In genomic region chr15:101320501-101321052, GRCh38 we compare ENCODE assay signal across 9 cellular contexts. TPM values are rescaled to one million over a fixed set of nuclear protein-coding genes. Genes with fewer than 3 reads are reported as not detected.
DNase-seq lines count a peak whose midpoint lies in the region; ATAC-seq and TF ChIP-seq lines count a peak whose summit lies in the region.
"Had no signal": no experiment of that assay in that cellular context is flagged by ENCODE, and none has a peak within 500 bp of the region (broad histone marks: within the 10 kb centered on the region; RNA-seq: fewer than 3 reads in every experiment).

No MANE protein-coding gene starts in this region.

- CTCF ChIA-PET in activated B cell treated with CpG ODN at 0.5 μM for 24 hours (lab: Charles Lee): interaction anchor here (1.4 to 1.5 kb wide), 2 partner anchors 182 to 321 kb away, joined by 3 to 6 read pairs; no protein-coding TSS in a partner anchor

- H3K4me3 ChIP-seq in transverse colon: no peak overlapping the region

- H3K27ac ChIP-seq in transverse colon: peak overlapping the region in 1 of 4 donors; percentile 15

- no peaks in the 10 kb centered on the region for H3K27me3 ChIP-seq in transverse colon

- TF ChIP-seq CTCF in activated B cell treated with CpG ODN at 0.5 μM for 24 hours (IDR thresholded peaks at IDR 0.05): no peak
- peak; percentile 44 for TF ChIP-seq CTCF in chondrocyte (IDR thresholded peaks at IDR 0.05)
- TF ChIP-seq CTCF in nephron (IDR thresholded peaks at IDR 0.05; ENCODE audit: unreplicated experiment in 3 of 3): peak; percentile 9 to 45 (median 10)
- TF ChIP-seq CTCF in transverse colon (IDR thresholded peaks at IDR 0.05): peak in 3 of 5 experiments; percentile 7 to 19 (median 11)

- in situ Hi-C loops in transverse colon (cut with MboI; ENCODE audit: low pct_ligation_motif_present in 1 of 4, low pct_unique_long_range_greater_than_20kb in 1 of 4, low sequenced_read_pairs in 3 of 4): loop anchor here in 1 of 4 donors (25.0 kb wide), 1 partner anchor 167 kb away; the partner anchor contains the start of gene PCSK6

- no peak for TF ChIP-seq EP300 in transverse colon (IDR thresholded peaks at IDR 0.05; ENCODE audit: low read depth)

- no peak for TF ChIP-seq POLR2A in transverse colon (IDR thresholded peaks at IDR 0.05)

- DNase-seq in COLO829 (ENCODE audit: low spot score): peak; percentile 69
- no peak for DNase-seq in activated B cell treated with CpG ODN at 0.5 μM for 24 hours
- DNase-seq in chondrocyte (ENCODE audit: low spot score): no peak
- DNase-seq in transverse colon: peak; percentile 52
- no peak for DNase-seq in hippocampal formation (lab: John Stamatoyannopoulos, UW)

- H3K4me1 Mint-ChIP-seq in activated B cell treated with CpG ODN at 0.5 μM for 24 hours (peaks cover 12% of the 10 kb centered on the region), chondrocyte (ENCODE audit: low read depth) (no peaks in the 10 kb centered on the region), nephron (peaks cover 3% of the 10 kb centered on the region)

- H3K9me3 Mint-ChIP-seq in activated B cell treated with CpG ODN at 0.5 μM for 24 hours (no peaks in the 10 kb centered on the region), chondrocyte (ENCODE audit: low read depth) (no peaks in the 10 kb centered on the region), nephron (no peaks in the 10 kb centered on the region)

- H3K27ac Mint-ChIP-seq in activated B cell treated with CpG ODN at 0.5 μM for 24 hours (no peak overlapping the region), chondrocyte (ENCODE audit: unreplicated experiment) (no peak overlapping the region), nephron (no peak overlapping the region)

- H3K36me3 Mint-ChIP-seq in activated B cell treated with CpG ODN at 0.5 μM for 24 hours (ENCODE audit: low read depth): no peaks in the 10 kb centered on the region
- no peaks in the 10 kb centered on the region for H3K36me3 Mint-ChIP-seq in chondrocyte (ENCODE audit: low read depth)
- no peaks in the 10 kb centered on the region for H3K36me3 Mint-ChIP-seq in nephron (ENCODE audit: low read depth)

- no peaks in the 10 kb centered on the region for H3K36me3 ChIP-seq in transverse colon

- POLR2A ChIA-PET in activated B cell treated with CpG ODN at 0.5 μM for 24 hours (lab: Charles Lee): interaction anchor here (1.2 kb wide), 1 partner anchor 25 kb away, joined by 3 read pairs; the partner anchor contains the start of gene SNRPA1

- peak; percentile 51 for ATAC-seq in HG03039 (IDR thresholded peaks at IDR 0.05; ENCODE audit: unreplicated experiment)
- ATAC-seq in activated B cell treated with CpG ODN at 0.5 μM for 24 hours (ENCODE audit: low read depth): peak; percentile 73
- no peak for ATAC-seq in GM18867 (IDR thresholded peaks at IDR 0.05; ENCODE audit: unreplicated experiment)
- ATAC-seq: HCT116 had no signal

- peaks cover 0 to 3% (median 0%) of the 10 kb centered on the region in 4 donors for H3K4me1 ChIP-seq in transverse colon

- H3K27me3 Mint-ChIP-seq in activated B cell treated with CpG ODN at 0.5 μM for 24 hours (peaks cover 35% of the 10 kb centered on the region), chondrocyte (ENCODE audit: low read depth) (peaks cover 27% of the 10 kb centered on the region), nephron (ENCODE audit: low read depth) (peaks cover 41% of the 10 kb centered on the region)

- 31 to 51% methylated on average over 9 to 21 of the region's 21 CpGs for WGBS in transverse colon (ENCODE audit: low coverage in 1 of 2), 2 donors

- H3K4me3 Mint-ChIP-seq in activated B cell treated with CpG ODN at 0.5 μM for 24 hours (peak overlapping the region; percentile 66), chondrocyte (ENCODE audit: unreplicated experiment) (no peak overlapping the region), nephron (peak overlapping the region in 2 of 3 experiments; percentile 6 to 30)

- H3K9me3 ChIP-seq in transverse colon: no peaks in the 10 kb centered on the region

- intact Hi-C loops in activated B cell treated with CpG ODN at 0.5 μM for 24 hours (cut with micrococcal nuclease) (loop anchor here (2.0 kb wide), 1 partner anchor 20 kb away; no protein-coding TSS in a partner anchor), transverse colon (cut with DNase I; ENCODE audit: low total_unique reads) (no loop called here)

RNA-seq across cellular contexts. Expression of gene SNRPA1, which starts 25.5 kb away (rescaled TPM):
- total RNA-seq in activated B cell treated with CpG ODN at 0.5 μM for 24 hours (119 and 122 TPM in 2 replicates), chondrocyte (35.5 to 68.0 TPM (median 35.7 TPM) in 3 replicates), transverse colon (10 to 100 TPM in 3 of 4 donors, 1 to 10 TPM in 1; 7.8 to 54.0 (median 25.8) TPM)

RNA-seq across cellular contexts. Expression of gene SELENOS, which starts 43.3 kb away (rescaled TPM):
- total RNA-seq in activated B cell treated with CpG ODN at 0.5 μM for 24 hours (23.7 and 24.5 TPM in 2 replicates), chondrocyte (68.0 to 87.8 TPM (median 84.8 TPM) in 3 replicates), transverse colon (100 to 1,000 TPM in 3 of 4 donors, 10 to 100 TPM in 1; 24.9 to 128 (median 120) TPM)

Comparison
In these comparisons a context has a peak if more than half of its experiments do, and no peak if none do; other contexts are left out.
1. DNase-seq: peak in COLO829 (single experiment) and transverse colon (single experiment); none in activated B cell treated with CpG ODN at 0.5 μM for 24 hours (single experiment), chondrocyte (single experiment) and hippocampal formation (0 of 2).